Comparison of ENCODE assay signal across 25 cellular contexts in genomic region chrX:79140731-79141130, GRCh38. TPM values are rescaled to one million over a fixed set of nuclear protein-coding genes. Genes with fewer than 3 reads are reported as not detected.
"Had no signal": no experiment of that assay in that cellular context is flagged by ENCODE, and none has a peak within 500 bp of the region (broad histone marks: within the 10 kb centered on the region; RNA-seq: fewer than 3 reads in every experiment).

No MANE protein-coding gene starts in this region.

- H3K27me3 ChIP-seq: adrenal gland, ascending aorta, brain microvascular endothelial cell, esophagus squamous epithelium, gastrocnemius medialis, testis, vagina had no signal

- H3K9me3 ChIP-seq: adrenal gland, ascending aorta, esophagus squamous epithelium, gastrocnemius medialis, left ventricle myocardium inferior, prostate gland, testis, vagina had no signal

- H3K4me3 ChIP-seq: adrenal gland, ascending aorta, dorsolateral prefrontal cortex, esophagus squamous epithelium, gastrocnemius medialis, left ventricle myocardium inferior, prostate gland, testis, vagina had no signal

- DNase-seq: activated CD4-positive, alpha-beta T cell treated with anti-CD3 and anti-CD28 coated beads, Interleukin-2, amount 10 ng/mL, durations not matched to agents 24 days and 14 days; activated CD8-positive, alpha-beta memory T cell treated with anti-CD3 and anti-CD28 coated beads, Interleukin-2, amount 10 ng/mL, durations not matched to agents 7 days and 5 days; activated CD8-positive, alpha-beta T cell treated with anti-CD3 and anti-CD28 coated beads for 36 hours; activated gamma-delta T cell; activated T-cell treated with anti-CD3 and anti-CD28 coated beads for 4 hours; brain microvascular endothelial cell; caudate nucleus; dorsolateral prefrontal cortex; esophagus squamous epithelium; gastrocnemius medialis; left ventricle myocardium inferior; midbrain; natural killer cell; stimulated activated CD4-positive, alpha-beta T cell treated with anti-CD3 and anti-CD28 coated beads, Interleukin-4, amount 100 ng/mL, for 1 hour; stimulated activated naive CD4-positive, alpha-beta T cell; testis had no signal

- H3K36me3 ChIP-seq: adrenal gland, ascending aorta, brain microvascular endothelial cell, esophagus squamous epithelium, gastrocnemius medialis, left ventricle myocardium inferior, prostate gland, vagina had no signal

- ATAC-seq: activated CD4-positive, CD25-positive, alpha-beta regulatory T cell treated with anti-CD3 and anti-CD28 coated beads, Interleukin-2, amount 50 U/mL, for 24 hours; activated CD8-positive, alpha-beta memory T cell treated with anti-CD3 and anti-CD28 coated beads, Interleukin-2, amount 10 ng/mL, durations not matched to agents 7 days and 5 days; activated CD8-positive, alpha-beta T cell treated with anti-CD3 and anti-CD28 coated beads for 36 hours; activated naive CD4-positive, alpha-beta T cell treated with anti-CD3 and anti-CD28 coated beads, Interleukin-2, amount 50 U/mL, for 72 hours; gastrocnemius medialis; natural killer cell had no signal

- H3K4me1 ChIP-seq: adrenal gland, ascending aorta, esophagus squamous epithelium, gastrocnemius medialis, left ventricle myocardium inferior, prostate gland, testis, vagina had no signal

- H3K27ac ChIP-seq: adrenal gland, ascending aorta, brain microvascular endothelial cell, dorsolateral prefrontal cortex, esophagus squamous epithelium, gastrocnemius medialis, left ventricle myocardium inferior, prostate gland, testis, vagina, VCaP had no signal

RNA-seq across cellular contexts. Expression of gene GPR174, which starts 3.8 kb away (rescaled TPM):
- total RNA-seq: ascending aorta, gastrocnemius medialis, lung microvascular endothelial cell, osteocyte had no signal
